9 cellular contexts compared by ENCODE assay signal in genomic region chr12:13100610-13100881, GRCh38. TPM values are rescaled to one million over a fixed set of nuclear protein-coding genes. Genes with fewer than 3 reads are reported as not detected.
DNase-seq lines count a peak whose midpoint lies in the region; ATAC-seq, FAIRE-seq and TF ChIP-seq lines count a peak whose summit lies in the region.
"Had no signal": no experiment of that assay in that cellular context is flagged by ENCODE, and none has a peak within 500 bp of the region (broad histone marks: within the 10 kb centered on the region; RNA-seq: fewer than 3 reads in every experiment).

No MANE protein-coding gene starts in this region.

- peaks cover 7 to 62% (median 43%) of the 10 kb centered on the region in 12 donors for H3K4me1 ChIP-seq in heart left ventricle
- H3K4me1 ChIP-seq in GM12878 (ENCODE audit: control insufficient read depth, insufficient read depth, low read length) = peaks cover 14% of the 10 kb centered on the region; the same call in 1 of the 2 replicates
- peaks cover 7% of the 10 kb centered on the region for H3K4me1 ChIP-seq in mesendoderm (ENCODE audit: control insufficient read depth, low read depth, low read length)

- H3K27me3 ChIP-seq in heart left ventricle (no peaks in the 10 kb centered on the region), GM12878 (replicated peaks in 1 of 2; ENCODE audit: control insufficient read depth in 2 of 2, insufficient read depth in 2 of 2, low read length in 1 of 2) (peaks cover 2 to 12% of the 10 kb centered on the region in 2 experiments; a peak in 3 of 4 replicates), mesendoderm (ENCODE audit: insufficient read depth, low read length, poor library complexity) (no peaks in the 10 kb centered on the region)

- H3K4me3 ChIP-seq in heart left ventricle (peak overlapping the region in 11 of 12 donors; percentile 50 to 70 (median 60)), GM12878 (peak overlapping the region; percentile 51; the same call in 1 of the 2 replicates), mesendoderm (ENCODE audit: low read length) (peak overlapping the region; percentile 31)

- 14 to 24% (median 18%) methylated on average over 6 of the region's 6 CpGs for WGBS in heart left ventricle, 4 donors
- WGBS in GM12878 (ENCODE audit: insufficient coverage, insufficient replicate concordance, low lambda C conversion rate, missing lambda C conversion rate) = 29% methylated on average over 6 of the region's 6 CpGs
- WGBS in mesendoderm (ENCODE audit: extremely low coverage, insufficient coverage, low lambda C conversion rate) = no CpG with 5 or more reads among the region's 6 CpGs

- no peak overlapping the region for H3K23ac ChIP-seq in mesendoderm (ENCODE audit: low read length)

- FAIRE-seq in GM12878 (lab: Jason Lieb, UNC) (no peak), urothelium cell line (lab: Jason Lieb, UNC) (peak; percentile 17)

- peak overlapping the region; percentile 86 for H3K56ac ChIP-seq in mesendoderm (ENCODE audit: low read length)

- H2AFZ ChIP-seq in GM12878 (ENCODE audit: control insufficient read depth, low read depth, low read length) = peak overlapping the region; percentile 28; the same call in 1 of the 2 replicates

- peak overlapping the region; percentile 85 for H3K4me2 ChIP-seq in GM12878 (ENCODE audit: control insufficient read depth, insufficient read depth)
- H3K4me2 ChIP-seq in mesendoderm (ENCODE audit: low read length) = peak overlapping the region; percentile 65

- H3K18ac ChIP-seq in mesendoderm (ENCODE audit: low read length) = peak overlapping the region; percentile 62

- H3K79me2 ChIP-seq in GM12878 (ENCODE audit: control insufficient read depth, insufficient read depth, low read length) = no peaks in the 10 kb centered on the region
- no peaks in the 10 kb centered on the region for H3K79me2 ChIP-seq in mesendoderm (ENCODE audit: control insufficient read depth, insufficient read depth, low read length)

- no peaks in the 10 kb centered on the region for H3K9me3 ChIP-seq in heart left ventricle
- H3K9me3 ChIP-seq in GM12878 (replicated peaks; ENCODE audit: control insufficient read depth, insufficient read depth, low read length) = no peaks in the 10 kb centered on the region

- H3K36me3 ChIP-seq in heart left ventricle (no peaks in the 10 kb centered on the region), GM12878 (ENCODE audit: control insufficient read depth in 2 of 2, insufficient read depth in 2 of 2, low read length in 1 of 2) (no peaks in the 10 kb centered on the region), mesendoderm (ENCODE audit: control insufficient read depth, insufficient read depth, low read length) (no peaks in the 10 kb centered on the region)

- CTCF ChIA-PET in GM12878 (lab: Yijun Ruan, JAX) = interaction anchor here (1.3 to 2.7 kb wide), 4 partner anchors 9 to 311 kb away, joined by 3 to 7 read pairs (median 4); no protein-coding TSS in a partner anchor

- TF ChIP-seq CTCF in heart left ventricle (IDR thresholded peaks at IDR 0.05) (no peak), GM12878 (IDR thresholded peaks at IDR 0.05 in 2 of 3, conservative IDR thresholded peaks at IDR 0.05 in 1 of 3; ENCODE audit: control insufficient read depth in 2 of 3, extremely low read depth in 1 of 3, insufficient read depth in 1 of 3, low read depth in 3 of 3, low read length in 3 of 3) (no peak)

- no peaks in the 10 kb centered on the region for H4K20me1 ChIP-seq in GM12878 (ENCODE audit: control insufficient read depth, insufficient read depth)

- no peak for TF ChIP-seq RAD21 in GM12878 (IDR thresholded peaks at IDR 0.05; ENCODE audit: insufficient read depth, low read depth, low read length)

- no peak overlapping the region for H3K9ac ChIP-seq in GM12878 (ENCODE audit: control insufficient read depth, insufficient read depth, low read length)
- peak overlapping the region; percentile 68 for H3K9ac ChIP-seq in mesendoderm (ENCODE audit: low read length)

- SMC1A ChIA-PET in GM12878 (lab: Charles Lee; ENCODE audit: uncharacterized antibody, unreplicated experiment) = interaction anchor here (0.6 kb wide), 1 partner anchor 73 kb away, joined by 3 read pairs; no protein-coding TSS in a partner anchor

- intact Hi-C loops in heart left ventricle (cut with DNase I) = loop anchor here in 7 of 10 donors (2.0 to 10.0 kb wide), 8 partner anchors 47 to 316 kb away; partner anchors contain the start of genes EMP1 (in 2 of the 7), APOLD1 (in 1 of the 7) and HEBP1 (in 1 of the 7)
- intact Hi-C loops in cardiac septum (cut with DNase I) = loop anchor here (5.0 kb wide), 2 partner anchors 47 to 98 kb away; partner anchors contain the start of gene HEBP1
- intact Hi-C loops in GM12878 (cut with micrococcal nuclease; ENCODE audit: unreplicated experiment) = no loop called here

- POLR2A ChIA-PET in GM12878 (lab: Charles Lee) = no interaction called here

- H2BK120ac ChIP-seq in mesendoderm (ENCODE audit: low read depth, low read length) = no peak overlapping the region

- H4K8ac ChIP-seq in mesendoderm (ENCODE audit: low read depth, low read length) = peak overlapping the region; percentile 43

- peak overlapping the region; percentile 42 for H2BK5ac ChIP-seq in mesendoderm (ENCODE audit: low read length)

- RAD21 ChIA-PET in GM12878 (lab: Charles Lee; ENCODE audit: unreplicated experiment) = interaction anchor here (1.4 kb wide), 1 partner anchor 111 kb away, joined by 5 read pairs; no protein-coding TSS in a partner anchor

- in situ Hi-C loops in GM12878 (cut with MboI) = no loop called here

- TF ChIP-seq POLR2A in heart left ventricle (IDR thresholded peaks at IDR 0.05) = no peak
- no peak for TF ChIP-seq POLR2A in GM12878 (IDR thresholded peaks at IDR 0.05; ENCODE audit: low read depth, low read length)

- DNase-seq in heart left ventricle = no peak
- DNase-seq in cardiac septum (ENCODE audit: low spot score) = no peak
- DNase-seq in GM12878 (ENCODE audit: low read depth, low spot score) = no peak
- no peak for DNase-seq in mesendoderm
- DNase-seq in urothelium cell line (ENCODE audit: low spot score) = no peak
- no peak for DNase-seq in NK-92 (lab: John Stamatoyannopoulos, UW; ENCODE audit: unreplicated experiment)
- no peak for DNase-seq in GF-D8 (lab: John Stamatoyannopoulos, UW)

- ATAC-seq in heart left ventricle (no peak), GM12878 (no peak), GM19463 (IDR thresholded peaks at IDR 0.05; ENCODE audit: unreplicated experiment) (no peak)

- no peak overlapping the region for H2BK15ac ChIP-seq in mesendoderm (replicated peaks; ENCODE audit: low read depth)

- no peak overlapping the region for H2AK5ac ChIP-seq in mesendoderm (ENCODE audit: low read length)

- TF ChIP-seq EP300 in GM12878 (IDR thresholded peaks at IDR 0.05; ENCODE audit: borderline replicate concordance in 1 of 2, control insufficient read depth in 1 of 2, low read depth in 2 of 2, low read length in 2 of 2) = no peak

- BruUV-seq in GM12878 (replicated peaks; lab: Mats Ljungman, UMichigan) = no TSS peak

- no peaks in the 10 kb centered on the region for H3K79me1 ChIP-seq in mesendoderm (ENCODE audit: low read length)

- no peak overlapping the region for H4K5ac ChIP-seq in mesendoderm (ENCODE audit: low read length)

- H3K27ac ChIP-seq in heart left ventricle (peak overlapping the region; percentile 85 to 98 (median 92)), GM12878 (ENCODE audit: control insufficient read depth, insufficient read depth) (no peak overlapping the region), mesendoderm (ENCODE audit: low read depth, low read length) (peak overlapping the region; percentile 61)

- no peak overlapping the region for H3K4ac ChIP-seq in mesendoderm (ENCODE audit: low read depth, low read length)

TF ChIP-seq in GM12878, 131 proteins besides CTCF, POLR2A, EP300 and RAD21 (continues in another document):
- TF ChIP-seq NFXL1 (IDR thresholded peaks at IDR 0.05; ENCODE audit: borderline replicate concordance) = no peak
- no peak for TF ChIP-seq IKZF1 (conservative IDR thresholded peaks at IDR 0.05)
- TF ChIP-seq RBBP5 (conservative IDR thresholded peaks at IDR 0.05) = no peak

RNA-seq across cellular contexts. Expression of gene GSG1, which starts 2.9 kb away (rescaled TPM):
- total RNA-seq in heart left ventricle (not detected), cardiac septum (not detected), GM12878 (2014; rRNA removed) (not detected in 2 replicates), GM12878 (2014; rRNA removed; fragmentation: Illumina TruSeq; extraction: Trizol) (not detected in 2 replicates), GM12878 (2021) (not detected in 2 replicates)
- polyA plus RNA-seq in heart left ventricle (not detected), GM12878 (2011; rRNA removed) (not detected in 2 replicates), GM12878 (2014; fragmentation: Illumina TruSeq; extraction: Trizol) (not detected in 2 replicates), GM12878 (2014; fragmentation: Nextera tagmentation; extraction: Ambion mirVana) (not detected), GM12878 (2014; rRNA removed) (not detected in 2 replicates), GM12878 (2016; fragmentation: Nextera tagmentation; extraction: Ambion mirVana) (not detected)
- not detected in 2 replicates for total RNA-seq in GM12878 (2013; cell fraction: nucleolus; rRNA removed)
- polyA plus RNA-seq in GM12878 (2011; ENCODE audit: low read depth) = not detected
- not detected in 2 replicates for polyA plus RNA-seq in GM12878 (2011; cell fraction: cytosol; rRNA removed)
- not detected in 2 replicates for polyA plus RNA-seq in GM12878 (2011; cell fraction: nucleus; rRNA removed)
- polyA plus RNA-seq in GM12878 (2012) = not detected in 2 replicates
- not detected in 2 replicates for polyA minus RNA-seq in GM12878 (2011; rRNA and poly(A)+ RNA removed)
- polyA minus RNA-seq in GM12878 (2011; cell fraction: cytosol; rRNA and poly(A)+ RNA removed) = not detected in 2 replicates
- polyA minus RNA-seq in GM12878 (2011; cell fraction: nucleus; rRNA and poly(A)+ RNA removed) = not detected in 2 replicates
- 0.55 TPM for polyA plus RNA-seq in mesendoderm (2013, experiment 1 of 2)
- polyA plus RNA-seq in mesendoderm (2013, experiment 2 of 2) = 0.49 TPM
- total RNA-seq: T-helper 2 cell treated with Interferon-gamma antibody and Interleukin-4, amounts not matched to agents 100 ng/mL and 5 ng/mL, for 36 hours had no signal

RNA-seq across cellular contexts. Expression of gene FAM234B, which starts 56.4 kb away (rescaled TPM):
- total RNA-seq in heart left ventricle (1 to 10 TPM; 1.5 to 3.5 (median 2.6) TPM), cardiac septum (1.6 TPM), GM12878 (2014; rRNA removed) (0.11 and 0.33 TPM in 2 replicates), GM12878 (2014; rRNA removed; fragmentation: Illumina TruSeq; extraction: Trizol) (0.13 and 0.28 TPM in 2 replicates), GM12878 (2021) (0.29 and 0.36 TPM in 2 replicates)
- polyA plus RNA-seq in heart left ventricle (1 to 10 TPM; 1.2 to 2.5 TPM), GM12878 (2011; rRNA removed) (2.4 and 2.8 TPM in 2 replicates), GM12878 (2014; fragmentation: Illumina TruSeq; extraction: Trizol) (0.21 and 0.27 TPM in 2 replicates), GM12878 (2014; fragmentation: Nextera tagmentation; extraction: Ambion mirVana) (under 1 TPM; 0.09 to 0.16 TPM), GM12878 (2014; rRNA removed) (0.15 and 0.18 TPM in 2 replicates), GM12878 (2016; fragmentation: Nextera tagmentation; extraction: Ambion mirVana) (under 1 TPM; 0.24 to 0.43 TPM)
- total RNA-seq in GM12878 (2013; cell fraction: nucleolus; rRNA removed) = 3.5 and 6.1 TPM in 2 replicates
- 0.45 TPM for polyA plus RNA-seq in GM12878 (2011; ENCODE audit: low read depth)
- polyA plus RNA-seq in GM12878 (2011; cell fraction: cytosol; rRNA removed) = 1.9 and 2.1 TPM in 2 replicates
- 1.2 and 1.9 TPM in 2 replicates for polyA plus RNA-seq in GM12878 (2011; cell fraction: nucleus; rRNA removed)
- polyA plus RNA-seq in GM12878 (2012) = 0.65 and 1.00 TPM in 2 replicates
- polyA minus RNA-seq in GM12878 (2011; rRNA and poly(A)+ RNA removed) = 6.8 and 9.0 TPM in 2 replicates
- 1.3 and 1.4 TPM in 2 replicates for polyA minus RNA-seq in GM12878 (2011; cell fraction: cytosol; rRNA and poly(A)+ RNA removed)
- polyA minus RNA-seq in GM12878 (2011; cell fraction: nucleus; rRNA and poly(A)+ RNA removed) = 2.4 and 3.0 TPM in 2 replicates
- polyA plus RNA-seq in mesendoderm (2013, experiment 1 of 2) = 6.7 TPM
- polyA plus RNA-seq in mesendoderm (2013, experiment 2 of 2) = 7.2 TPM
